In the genomic region with DNA sequence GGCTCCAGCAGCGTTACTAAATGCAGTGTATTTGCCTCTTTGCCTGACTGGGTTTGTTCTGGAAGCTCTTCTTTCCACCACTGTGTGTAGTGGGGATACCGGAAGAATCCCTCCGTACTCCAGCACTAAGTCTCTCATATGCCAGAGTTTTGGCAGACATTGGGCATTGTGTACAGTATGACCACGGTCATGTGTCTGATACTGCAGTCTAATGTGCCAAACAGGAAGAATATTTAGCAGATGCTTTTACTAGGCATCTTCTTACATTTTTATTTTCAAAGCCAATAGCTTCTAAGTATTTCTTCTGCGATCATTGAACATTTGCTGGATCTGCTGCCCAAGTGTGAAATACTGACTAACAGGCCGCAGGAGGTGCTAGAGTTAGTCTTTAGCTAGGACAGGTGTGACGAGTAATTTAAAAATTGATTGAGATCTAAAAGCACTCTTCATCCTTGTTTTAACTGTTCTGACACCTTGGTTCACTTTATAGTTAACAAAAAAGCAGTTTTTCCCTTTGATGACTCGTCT, we compare ENCODE assay signal across 7 cellular contexts. TPM values are rescaled to one million over a fixed set of nuclear protein-coding genes. Genes with fewer than 3 reads are reported as not detected.
DNase-seq lines count a peak whose midpoint lies in the region; ATAC-seq and TF ChIP-seq lines count a peak whose summit lies in the region.

No MANE protein-coding gene starts in this region.

- H3K9me3 Mint-ChIP-seq in nephron progenitor cell, result no peaks in the 10 kb centered on the region

- no peaks in the 10 kb centered on the region for H3K36me3 Mint-ChIP-seq in nephron progenitor cell (ENCODE audit: low read depth)

- CTCF ChIA-PET in Panc1 (lab: Charles Lee), result no interaction called here

- intact Hi-C loops in Panc1 (cut with micrococcal nuclease; ENCODE audit: unreplicated experiment), result no loop called here
- intact Hi-C loops in posterior cingulate gyrus (cut with DNase I), result no loop called here

- no peak overlapping the region for H3K27ac Mint-ChIP-seq in nephron progenitor cell

- BruUV-seq in Panc1 (replicated peaks; lab: Mats Ljungman, UMichigan), result no TSS peak

- WGBS in esophagus, 2 donors, result 23 to 28% methylated on average over 8 of the region's 8 CpGs

- POLR2A ChIA-PET in Panc1 (lab: Charles Lee), result no interaction called here

- TF ChIP-seq CTCF in Panc1 (IDR thresholded peaks at IDR 0.05), result no peak
- no peak for TF ChIP-seq CTCF in nephron progenitor cell (IDR thresholded peaks at IDR 0.05)

- peaks cover 4% of the 10 kb centered on the region; the same call in 1 of the 2 replicates for H3K4me1 ChIP-seq in Panc1 (ENCODE audit: control insufficient read depth, insufficient read depth, low read length)
- peaks cover 7 to 10% of the 10 kb centered on the region in 2 donors for H3K4me1 ChIP-seq in esophagus (ENCODE audit: control insufficient read depth in 2 of 2, insufficient read depth in 2 of 2, low read length in 1 of 2)

- in situ Hi-C loops in Panc1 (cut with HindIII; ENCODE audit: low pct_unique_long_range_greater_than_20kb, low sequenced_read_pairs), result no loop called here

- H3K4me3 Mint-ChIP-seq in nephron progenitor cell, result peak overlapping the region; percentile 83

- peaks cover 63% of the 10 kb centered on the region for H3K27me3 Mint-ChIP-seq in nephron progenitor cell (ENCODE audit: low read depth, poor library complexity)

- peaks cover 21% of the 10 kb centered on the region for H3K4me1 Mint-ChIP-seq in nephron progenitor cell

- ATAC-seq in GM18502 (IDR thresholded peaks at IDR 0.05; ENCODE audit: poor library complexity, unreplicated experiment) (peak; percentile 2), Panc1 (no peak)

- DNase-seq in Panc1 (ENCODE audit: low read depth, low spot score), result no peak
- no peak for DNase-seq in nephron progenitor cell
- no peak for DNase-seq in erythroblast (lab: John Stamatoyannopoulos, UW)
- DNase-seq in posterior cingulate gyrus, result no peak
- no peak for DNase-seq in SKM-1 (lab: John Stamatoyannopoulos, UW; ENCODE audit: unreplicated experiment)

- no peaks in the 10 kb centered on the region for H3K9me3 ChIP-seq in Panc1 (ENCODE audit: control insufficient read depth, insufficient read depth, low read depth, low read length)
- H3K9me3 ChIP-seq in esophagus (ENCODE audit: control insufficient read depth in 2 of 2, insufficient read depth in 1 of 2, low read depth in 1 of 2, low read length in 1 of 2), result no peaks in the 10 kb centered on the region

- H3K36me3 ChIP-seq in Panc1 (ENCODE audit: control insufficient read depth, insufficient read depth, low read length) (no peaks in the 10 kb centered on the region), esophagus (ENCODE audit: control insufficient read depth in 2 of 2, insufficient read depth in 2 of 2, low read length in 1 of 2) (no peaks in the 10 kb centered on the region)

- H3K27ac ChIP-seq in Panc1 (ENCODE audit: low read length) (peak overlapping the region; percentile 78), esophagus (ENCODE audit: low read depth in 2 of 2, low read length in 1 of 2) (no peak overlapping the region)

- H3K4me3 ChIP-seq in Panc1 (ENCODE audit: low read depth in 2 of 2, low read length in 2 of 2) (peak overlapping the region; percentile 51 to 76), esophagus (ENCODE audit: low read depth in 1 of 2, low read length in 2 of 2) (peak overlapping the region; percentile 66 to 75)

- no peak for TF ChIP-seq POLR2A in erythroblast (IDR thresholded peaks at IDR 0.05; ENCODE audit: low read length)

- peaks cover 24% of the 10 kb centered on the region for H3K27me3 ChIP-seq in Panc1 (ENCODE audit: control insufficient read depth, insufficient read depth, low read length)
- no peaks in the 10 kb centered on the region for H3K27me3 ChIP-seq in esophagus (ENCODE audit: control insufficient read depth in 1 of 2, insufficient read depth in 2 of 2, low read length in 2 of 2)

RNA-seq across cellular contexts. Expression of a gene that starts 0.7 kb away (rescaled TPM):
- total RNA-seq in Panc1 (2021; ENCODE audit: unreplicated experiment), result 0.41 TPM
- polyA plus RNA-seq in Panc1 (2012; ENCODE audit: insufficient read length), result 1.0 TPM
- polyA plus RNA-seq in esophagus, result under 1 TPM; 0.20 to 0.24 TPM
